8 cellular contexts compared by ENCODE assay signal in genomic region chr15:84736375-84736774, GRCh38. TPM values are rescaled to one million over a fixed set of nuclear protein-coding genes. Genes with fewer than 3 reads are reported as not detected.
A peak's percentile ranks its signal among the peaks of the same experiment; 100 is the strongest.
DNase-seq lines count a peak whose midpoint lies in the region; ATAC-seq and TF ChIP-seq lines count a peak whose summit lies in the region.

No MANE protein-coding gene starts in this region.

- H3K4me1 Mint-ChIP-seq in activated T-helper 17 cell treated with anti-CD3 and anti-CD28 coated beads, Interleukin-2, amount 50 U/mL, for 72 hours: peaks cover 16% of the 10 kb centered on the region

- no peak for TF ChIP-seq CTCF in GM20000 (IDR thresholded peaks at IDR 0.05; ENCODE audit: extremely low read depth, missing control alignments)

- no peaks in the 10 kb centered on the region for H3K36me3 Mint-ChIP-seq in activated T-helper 17 cell treated with anti-CD3 and anti-CD28 coated beads, Interleukin-2, amount 50 U/mL, for 72 hours (ENCODE audit: low read depth)

- H3K27ac Mint-ChIP-seq in activated T-helper 17 cell treated with anti-CD3 and anti-CD28 coated beads, Interleukin-2, amount 50 U/mL, for 72 hours: peak overlapping the region; percentile 98

- ATAC-seq in HG03571 (IDR thresholded peaks at IDR 0.05; ENCODE audit: unreplicated experiment): peak; percentile 48
- ATAC-seq in activated T-helper 17 cell treated with anti-CD3 and anti-CD28 coated beads, Interleukin-2, amount 50 U/mL, for 72 hours (replicated peaks): peak; percentile 71

- H3K4me3 Mint-ChIP-seq in activated T-helper 17 cell treated with anti-CD3 and anti-CD28 coated beads, Interleukin-2, amount 50 U/mL, for 72 hours: peak overlapping the region; percentile 86

- no peaks in the 10 kb centered on the region for H3K27me3 Mint-ChIP-seq in activated T-helper 17 cell treated with anti-CD3 and anti-CD28 coated beads, Interleukin-2, amount 50 U/mL, for 72 hours

- peak; percentile 68 for DNase-seq in GM20000 (ENCODE audit: low spot score)
- peak; percentile 42 for DNase-seq in stimulated activated CD8-positive, alpha-beta memory T cell treated with anti-CD3 and anti-CD28 coated beads, Interleukin-4, amount 100 ng/mL, for 24 hours (ENCODE audit: low read depth)
- DNase-seq in COLO829 (ENCODE audit: low spot score): no peak
- DNase-seq in NOMO-1 (lab: John Stamatoyannopoulos, UW; ENCODE audit: unreplicated experiment in 2 of 2): no peak
- no peak for DNase-seq in AG20443 (ENCODE audit: low spot score)
- DNase-seq in NCI-H345 treated with DMSO at 0.1 percent for 48 hours (lab: John Stamatoyannopoulos, UW; ENCODE audit: unreplicated experiment): no peak

- H3K9me3 Mint-ChIP-seq in activated T-helper 17 cell treated with anti-CD3 and anti-CD28 coated beads, Interleukin-2, amount 50 U/mL, for 72 hours: no peaks in the 10 kb centered on the region

RNA-seq across cellular contexts. Expression of gene ZNF592, which starts 12.0 kb away (rescaled TPM):
- 10 to 100 TPM; 23.8 to 36.8 TPM for total RNA-seq in activated T-helper 17 cell treated with anti-CD3 and anti-CD28 coated beads, Interleukin-2, amount 50 U/mL, for 72 hours

RNA-seq across cellular contexts. Expression of gene SEC11A, which starts 20.4 kb away (rescaled TPM):
- total RNA-seq in activated T-helper 17 cell treated with anti-CD3 and anti-CD28 coated beads, Interleukin-2, amount 50 U/mL, for 72 hours: 100 to 1,000 TPM; 111 to 116 TPM

Comparison
In these comparisons a context has a peak if more than half of its experiments do, and no peak if none do; other contexts are left out.
1. DNase-seq: peak in GM20000 (single experiment) and stimulated activated CD8-positive, alpha-beta memory T cell treated with anti-CD3 and anti-CD28 coated beads, Interleukin-4, amount 100 ng/mL, for 24 hours (single experiment); none in COLO829 (single experiment), NOMO-1 (0 of 2), AG20443 (single experiment) and NCI-H345 treated with DMSO at 0.1 percent for 48 hours (single experiment).